ENCODE assay signal across 8 cellular contexts in genomic region chrX:101390664-101391525, GRCh38. TPM values are rescaled to one million over a fixed set of nuclear protein-coding genes. Genes with fewer than 3 reads are reported as not detected.
DNase-seq lines count a peak whose midpoint lies in the region; TF ChIP-seq lines count a peak whose summit lies in the region.

Gene RPL36A, plus strand, starts transcription at chrX:101391011. Its CDS starts 33 bp downstream, at chrX:101391044.

- CTCF ChIA-PET in activated CD8-positive, alpha-beta memory T cell treated with anti-CD3 and anti-CD28 coated beads for 36 hours (lab: Charles Lee): interaction anchor here (0.6 to 2.3 kb wide), 5 partner anchors 10 to 583 kb away, joined by 3 to 11 read pairs (median 3); partner anchors contain the start of gene TIMM8A

- no peaks in the 10 kb centered on the region for H3K27me3 Mint-ChIP-seq in endodermal cell (ENCODE audit: insufficient read depth)

- TF ChIP-seq CTCF in GM20000 (IDR thresholded peaks at IDR 0.05; ENCODE audit: extremely low read depth, missing control alignments): peak; percentile 46
- peak; percentile 78 for TF ChIP-seq CTCF in endodermal cell (conservative IDR thresholded peaks at IDR 0.05)

- peaks cover 48% of the 10 kb centered on the region for H3K9me3 Mint-ChIP-seq in endodermal cell

- peaks cover 28% of the 10 kb centered on the region for H3K36me3 ChIP-seq in endodermal cell (ENCODE audit: control insufficient read depth, insufficient read depth, low read length)
- H3K36me3 ChIP-seq in mesodermal cell (ENCODE audit: control insufficient read depth, insufficient read depth, low read length): peaks cover 25% of the 10 kb centered on the region

- 0% methylated on average over 45 of the region's 47 CpGs; no CpG with 5 or more reads in 1 of the 2 experiments for WGBS in endodermal cell (ENCODE audit: insufficient coverage in 1 of 2, insufficient read length in 1 of 2), 2 experiments
- WGBS in mesodermal cell (ENCODE audit: insufficient coverage in 2 of 2), 2 experiments: 0% methylated on average over 6 to 12 of the region's 47 CpGs

- POLR2A ChIA-PET in activated CD8-positive, alpha-beta memory T cell treated with anti-CD3 and anti-CD28 coated beads for 36 hours (lab: Charles Lee): interaction anchor here (0.5 to 1.9 kb wide), 9 partner anchors 13 to 541 kb away, joined by 3 to 14 read pairs (median 4); partner anchors contain the start of genes GLA, HNRNPH2, TIMM8A and ZMAT1

- no peaks in the 10 kb centered on the region for H3K27me3 ChIP-seq in endodermal cell (ENCODE audit: control insufficient read depth, insufficient read depth, low read length, poor library complexity, severe bottlenecking)

- H3K4me1 ChIP-seq in endodermal cell (ENCODE audit: control insufficient read depth, insufficient read depth, low read length): no peaks in the 10 kb centered on the region
- H3K4me1 ChIP-seq in mesodermal cell (ENCODE audit: control insufficient read depth, insufficient read depth, low read length, poor library complexity, severe bottlenecking): peaks cover 2% of the 10 kb centered on the region

- peak within 1 kb of the TSS; percentile 81 for H3K27ac ChIP-seq in endodermal cell (ENCODE audit: low read depth, low read length)
- peak within 1 kb of the TSS; percentile 57 for H3K27ac ChIP-seq in mesodermal cell (ENCODE audit: low read depth, low read length, severe bottlenecking)

- H3K27ac Mint-ChIP-seq in endodermal cell: peak within 1 kb of the TSS; percentile 95

- H3K9ac ChIP-seq in endodermal cell (ENCODE audit: extremely low read depth, low read length, poor library complexity, severe bottlenecking): peak within 1 kb of the TSS; percentile 87

- DNase-seq in COLO829 (ENCODE audit: low spot score) (peak; percentile 93), GM20000 (ENCODE audit: low spot score) (peak; percentile 70), HT-29 (ENCODE audit: low spot score) (peak; percentile 90), endodermal cell (peak; percentile 93)
- peak; percentile 78 for DNase-seq in NK-92 treated with Interleukin-12 subunit alpha and Interleukin-12 subunit beta, amount 100 ng/mL, for 24 hours (lab: John Stamatoyannopoulos, UW)
- DNase-seq in stimulated activated CD8-positive, alpha-beta memory T cell treated with anti-CD3 and anti-CD28 coated beads, Interleukin-15, amount 100 ng/mL, for 4 hours (ENCODE audit: low read depth in 2 of 2): peak; percentile 68 to 69

- H3K4me1 Mint-ChIP-seq in endodermal cell: peaks cover 12% of the 10 kb centered on the region

- peak within 1 kb of the TSS; percentile 95 for H3K4me3 Mint-ChIP-seq in endodermal cell

- H3K9me3 ChIP-seq in endodermal cell (ENCODE audit: control insufficient read depth, low read length): no peaks in the 10 kb centered on the region
- no peaks in the 10 kb centered on the region for H3K9me3 ChIP-seq in mesodermal cell (ENCODE audit: control insufficient read depth, low read length)

- peak within 1 kb of the TSS; percentile 95 for H3K4me3 ChIP-seq in endodermal cell (ENCODE audit: low read length)
- peak within 1 kb of the TSS; percentile 58 for H3K4me3 ChIP-seq in mesodermal cell (ENCODE audit: extremely low read depth, insufficient read depth, low read length, poor library complexity, severe bottlenecking)

- H3K36me3 Mint-ChIP-seq in endodermal cell (ENCODE audit: low read depth): peaks cover 32% of the 10 kb centered on the region

RNA-seq across cellular contexts. Expression of gene RPL36A, which starts in this region (rescaled TPM):
- 658 and 887 TPM in 2 replicates for total RNA-seq in HT-29 (2014; rRNA removed; shearing (Covaris generic))
- 100 to 1,000 TPM; 326 to 390 TPM for total RNA-seq in activated CD8-positive, alpha-beta memory T cell treated with anti-CD3 and anti-CD28 coated beads for 36 hours
- total RNA-seq in endodermal cell: 100 to 1,000 TPM; 316 to 385 TPM
- 1,950 TPM for polyA plus RNA-seq in endodermal cell (2013, experiment 1 of 2)
- 1,849 TPM for polyA plus RNA-seq in endodermal cell (2013, experiment 2 of 2)
- polyA plus RNA-seq in mesodermal cell (2013, experiment 1 of 2): 1,733 TPM
- 1,755 TPM for polyA plus RNA-seq in mesodermal cell (2013, experiment 2 of 2)

Comparison
In these comparisons a context has a peak if more than half of its experiments do, and no peak if none do; other contexts are left out.
1. Peak in every context shown above with its lines: DNase-seq, H3K4me3 ChIP-seq and H3K27ac ChIP-seq.